Comparison of ENCODE assay signal across 19 cellular contexts in genomic region chrX:19389217-19389616, GRCh38. TPM values are rescaled to one million over a fixed set of nuclear protein-coding genes. Genes with fewer than 3 reads are reported as not detected.
A peak's percentile ranks its signal among the peaks of the same experiment; 100 is the strongest.
DNase-seq lines count a peak whose midpoint lies in the region; ATAC-seq, FAIRE-seq and TF ChIP-seq lines count a peak whose summit lies in the region.
"Had no signal": no experiment of that assay in that cellular context is flagged by ENCODE, and none has a peak within 500 bp of the region (broad histone marks: within the 10 kb centered on the region; RNA-seq: fewer than 3 reads in every experiment).

No MANE protein-coding gene starts in this region.

- no peak overlapping the region for H3K4me2 ChIP-seq in K562 (ENCODE audit: insufficient read depth, low read length)

- H3K27me3 ChIP-seq in K562 (ENCODE audit: control insufficient read depth in 2 of 2, insufficient read depth in 2 of 2, low read length in 2 of 2) = peaks cover 0 to 4% of the 10 kb centered on the region in 2 experiments; a peak in 1 of 5 replicates

- peak; percentile 4 for DNase-seq in activated CD8-positive, alpha-beta memory T cell treated with anti-CD3 and anti-CD28 coated beads for 24 hours
- DNase-seq in activated CD8-positive, alpha-beta memory T cell treated with anti-CD3 and anti-CD28 coated beads, Interleukin-2, amount 10 ng/mL, durations not matched to agents 7 days and 5 days = no peak
- no peak for DNase-seq in K562 (ENCODE audit: extremely low read depth in 1 of 4, low spot score in 3 of 4)
- DNase-seq in iPS-NIHi7 (ENCODE audit: extremely low spot score) = peak; percentile 41
- DNase-seq in type B pancreatic cell (ENCODE audit: extremely low spot score, unreplicated experiment) = peak; percentile 16
- DNase-seq in activated CD4-positive, CD25-positive, alpha-beta regulatory T cell (lab: John Stamatoyannopoulos, UW) = no peak
- DNase-seq in DMS79 treated with DMSO at 0.1 percent for 48 hours (lab: John Stamatoyannopoulos, UW) = no peak
- DNase-seq: ACHN; C1 segment of cervical spinal cord; Calu3; CD4-positive, alpha-beta T cell; DMS 273 treated with DMSO at 0.1 percent for 48 hours; GF-D8; HCEC 1CT; HFFc6 had no signal

- H3K4me1 ChIP-seq in K562 (replicated peaks in 1 of 2; ENCODE audit: control insufficient read depth in 2 of 2, insufficient read depth in 2 of 2, low read length in 2 of 2) = peaks cover 9 to 10% of the 10 kb centered on the region in 2 experiments; a peak in 4 of 5 replicates

- no peaks in the 10 kb centered on the region for H3K4me1 Mint-ChIP-seq in activated CD8-positive, alpha-beta memory T cell treated with anti-CD3 and anti-CD28 coated beads, Interleukin-2, amount 10 ng/mL, durations not matched to agents 7 days and 5 days
- H3K4me1 Mint-ChIP-seq in type B pancreatic cell (ENCODE audit: unreplicated experiment) = no peaks in the 10 kb centered on the region
- H3K4me1 Mint-ChIP-seq: B cell had no signal

- in situ Hi-C loops in K562 (cut with MboI) = no loop called here

- no peaks in the 10 kb centered on the region for H4K20me1 ChIP-seq in K562 (replicated peaks; ENCODE audit: control insufficient read depth, insufficient read depth, low read length)

- no peaks in the 10 kb centered on the region for H3K9me1 ChIP-seq in K562 (ENCODE audit: control insufficient read depth, insufficient read depth, low read length)

- no peak for FAIRE-seq in K562 (lab: Jason Lieb, UNC)
- FAIRE-seq: GM19239 had no signal

- no peaks in the 10 kb centered on the region for H3K36me3 Mint-ChIP-seq in activated CD8-positive, alpha-beta memory T cell treated with anti-CD3 and anti-CD28 coated beads, Interleukin-2, amount 10 ng/mL, durations not matched to agents 7 days and 5 days
- H3K36me3 Mint-ChIP-seq in type B pancreatic cell = no peaks in the 10 kb centered on the region

- TF ChIP-seq EP300 in K562 (IDR thresholded peaks at IDR 0.05; ENCODE audit: low read length) = no peak

- POLR2A ChIA-PET in K562 (lab: Yijun Ruan, JAX) = no interaction called here

- no peaks in the 10 kb centered on the region for H3K36me3 ChIP-seq in K562 (ENCODE audit: control insufficient read depth, insufficient read depth, low read length)

- H3K9me3 ChIP-seq in K562 (replicated peaks; ENCODE audit: control insufficient read depth, insufficient read depth, low read depth, low read length) = no peaks in the 10 kb centered on the region

- H3K27ac ChIP-seq in K562 (ENCODE audit: extremely low read depth, low read depth, low read length) = no peak overlapping the region
- H3K27ac ChIP-seq: HL-60 had no signal

- H3K27me3 Mint-ChIP-seq in activated CD8-positive, alpha-beta memory T cell treated with anti-CD3 and anti-CD28 coated beads, Interleukin-2, amount 10 ng/mL, durations not matched to agents 7 days and 5 days = no peaks in the 10 kb centered on the region
- no peaks in the 10 kb centered on the region for H3K27me3 Mint-ChIP-seq in type B pancreatic cell
- H3K27me3 Mint-ChIP-seq: B cell; CD4-positive, alpha-beta T cell had no signal

- H3K79me2 ChIP-seq in K562 (ENCODE audit: control insufficient read depth, insufficient read depth, low read length) = no peaks in the 10 kb centered on the region

- no peak for ATAC-seq in activated CD8-positive, alpha-beta memory T cell treated with anti-CD3 and anti-CD28 coated beads, Interleukin-2, amount 10 ng/mL, durations not matched to agents 7 days and 5 days
- ATAC-seq in K562 (no peak), HG02973 (IDR thresholded peaks at IDR 0.05; ENCODE audit: unreplicated experiment) (no peak)

- H3K9ac ChIP-seq in K562 (ENCODE audit: insufficient read depth in 1 of 2, low read depth in 2 of 2, low read length in 2 of 2) = no peak overlapping the region

- H3K9me3 Mint-ChIP-seq in activated CD8-positive, alpha-beta memory T cell treated with anti-CD3 and anti-CD28 coated beads, Interleukin-2, amount 10 ng/mL, durations not matched to agents 7 days and 5 days (ENCODE audit: low read depth) = no peaks in the 10 kb centered on the region
- H3K9me3 Mint-ChIP-seq in type B pancreatic cell = no peaks in the 10 kb centered on the region
- H3K9me3 Mint-ChIP-seq: CD4-positive, alpha-beta T cell; HFFc6 had no signal

- CTCF ChIA-PET in activated CD8-positive, alpha-beta memory T cell treated with anti-CD3 and anti-CD28 coated beads, Interleukin-2, amount 10 ng/mL, durations not matched to agents 7 days and 5 days (lab: Charles Lee) = interaction anchor here (1.2 kb wide), 1 partner anchor 17 kb away, joined by 3 read pairs; no protein-coding TSS in a partner anchor
- CTCF ChIA-PET in K562 (lab: Yijun Ruan, JAX; ENCODE audit: low intra/inter-chr PET ratio) = no interaction called here

- no peak overlapping the region for H3K27ac Mint-ChIP-seq in activated CD8-positive, alpha-beta memory T cell treated with anti-CD3 and anti-CD28 coated beads, Interleukin-2, amount 10 ng/mL, durations not matched to agents 7 days and 5 days
- H3K27ac Mint-ChIP-seq in type B pancreatic cell = no peak overlapping the region
- H3K27ac Mint-ChIP-seq: B cell; CD4-positive, alpha-beta T cell; HFFc6 had no signal

- 10% methylated on average over 2 of the region's 3 CpGs for WGBS in K562 (ENCODE audit: insufficient coverage, low coverage, missing lambda C conversion rate)

- intact Hi-C loops in K562 (cut with micrococcal nuclease) = no loop called here

- H3K4me3 Mint-ChIP-seq in activated CD8-positive, alpha-beta memory T cell treated with anti-CD3 and anti-CD28 coated beads, Interleukin-2, amount 10 ng/mL, durations not matched to agents 7 days and 5 days = no peak overlapping the region
- H3K4me3 Mint-ChIP-seq in type B pancreatic cell = no peak overlapping the region
- H3K4me3 Mint-ChIP-seq: B cell; CD4-positive, alpha-beta T cell; HFFc6 had no signal

- BruUV-seq in K562 (replicated peaks; lab: Mats Ljungman, UMichigan) = no TSS peak

- H3K4me3 ChIP-seq in K562 = no peak overlapping the region

- H2AFZ ChIP-seq in K562 (ENCODE audit: low read depth, low read length) = no peak overlapping the region

- TF ChIP-seq CTCF in K562 (IDR thresholded peaks at IDR 0.05 in 2 of 3, conservative IDR thresholded peaks at IDR 0.05 in 1 of 3; ENCODE audit: insufficient read depth in 2 of 3, low read depth in 1 of 3, low read length in 3 of 3) = no peak
- TF ChIP-seq CTCF in type B pancreatic cell (conservative IDR thresholded peaks at IDR 0.05) = no peak

- no peak for TF ChIP-seq POLR2A in K562 (conservative IDR thresholded peaks at IDR 0.05)

- TF ChIP-seq RAD21 in K562 (CRISPR knock-in tag; conservative IDR thresholded peaks at IDR 0.05 in 1 of 2, IDR thresholded peaks at IDR 0.05 in 1 of 2) = no peak

TF ChIP-seq in K562, 482 proteins besides CTCF, POLR2A, EP300 and RAD21 (continues in another document):
- TF ChIP-seq TCF15 (CRISPR knock-in tag; IDR thresholded peaks at IDR 0.05) = no peak
- TF ChIP-seq ZNF384 (IDR thresholded peaks at IDR 0.05; ENCODE audit: low read depth, low read length) = 0 out of 2 replicates have a peak, but pooled peaks have one; percentile 25
- no peak for TF ChIP-seq TGIF2 (CRISPR knock-in tag; IDR thresholded peaks at IDR 0.05)

RNA-seq across cellular contexts. Expression of gene PDHA1, which starts 45.5 kb away (rescaled TPM):
- total RNA-seq in activated CD8-positive, alpha-beta memory T cell treated with anti-CD3 and anti-CD28 coated beads, Interleukin-2, amount 10 ng/mL, durations not matched to agents 7 days and 5 days = 100 to 1,000 TPM; 162 to 180 TPM
- 161 and 253 TPM in 2 replicates for total RNA-seq in K562 (2011; cell fraction: chromatin; rRNA removed; ENCODE audit: low replicate concordance)
- total RNA-seq in K562 (2011; cell fraction: nucleolus; rRNA removed) = 59.4 and 72.5 TPM in 2 replicates
- 126 and 135 TPM in 2 replicates for total RNA-seq in K562 (2011; cell fraction: nucleoplasm; rRNA removed)
- 363 and 407 TPM in 2 replicates for total RNA-seq in K562 (2014; rRNA removed)
- 384 and 424 TPM in 2 replicates for total RNA-seq in K562 (2014; rRNA removed; fragmentation: Illumina TruSeq; extraction: Trizol)
- total RNA-seq in K562 (2015; rRNA removed; fragmentation: Illumina TruSeq; extraction: Trizol) = 345 and 352 TPM in 2 replicates
- 425 and 446 TPM in 2 replicates for total RNA-seq in K562 (2021)
- 504 and 540 TPM in 2 replicates for polyA plus RNA-seq in K562 (2011; rRNA removed)
- polyA plus RNA-seq in K562 (2011; cell fraction: cytosol; rRNA removed) = 193 and 286 TPM in 2 replicates
- 301 and 409 TPM in 2 replicates for polyA plus RNA-seq in K562 (2011; cell fraction: nucleus; rRNA removed)
- polyA plus RNA-seq in K562 (2012) = 168 and 315 TPM in 2 replicates
- 468 and 487 TPM in 2 replicates for polyA plus RNA-seq in K562 (2014; fragmentation: Illumina TruSeq; extraction: Trizol)
- 100 to 1,000 TPM; 463 to 882 TPM for polyA plus RNA-seq in K562 (2014; fragmentation: Nextera tagmentation; extraction: Ambion mirVana)
- 430 and 588 TPM in 2 replicates for polyA plus RNA-seq in K562 (2014; rRNA removed)
- 413 and 418 TPM in 2 replicates for polyA minus RNA-seq in K562 (2011; rRNA and poly(A)+ RNA removed)
- 113 and 115 TPM in 2 replicates for polyA minus RNA-seq in K562 (2011; cell fraction: cytosol; rRNA and poly(A)+ RNA removed)
- 27.2 and 64.5 TPM in 2 replicates for polyA minus RNA-seq in K562 (2011; cell fraction: nucleus; rRNA and poly(A)+ RNA removed)
- 244 and 257 TPM in 2 replicates for total RNA-seq in type B pancreatic cell (ENCODE audit: low replicate concordance)

Comparison
In these comparisons a context has a peak if more than half of its experiments do, and no peak if none do; other contexts are left out.
1. DNase-seq: peak in activated CD8-positive, alpha-beta memory T cell treated with anti-CD3 and anti-CD28 coated beads for 24 hours (single experiment), iPS-NIHi7 (single experiment) and type B pancreatic cell (single experiment); none in activated CD8-positive, alpha-beta memory T cell treated with anti-CD3 and anti-CD28 coated beads, Interleukin-2, amount 10 ng/mL, durations not matched to agents 7 days and 5 days (single experiment), K562 (0 of 4), activated CD4-positive, CD25-positive, alpha-beta regulatory T cell (0 of 4) and DMS79 treated with DMSO at 0.1 percent for 48 hours (single experiment).